In the genomic region with DNA sequence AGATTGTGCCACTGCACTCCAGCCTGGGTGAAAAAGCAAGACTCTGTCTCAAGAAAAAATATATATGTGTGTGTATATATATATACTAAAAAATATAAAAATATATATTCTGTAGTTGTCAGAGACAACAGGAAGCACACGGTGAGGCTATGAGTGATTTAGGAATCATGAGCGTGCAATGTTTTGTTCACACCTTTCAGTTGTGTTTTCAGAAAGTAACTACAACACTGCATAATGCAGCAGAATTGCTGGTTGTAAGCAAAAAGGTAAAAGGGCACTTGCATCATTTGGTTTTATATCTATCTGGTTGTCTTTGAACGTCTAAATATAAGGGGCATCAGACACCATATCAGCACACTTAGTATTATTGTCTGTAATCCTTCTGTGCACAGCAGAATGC, we compare ENCODE assay signal across 15 cellular contexts. TPM values are rescaled to one million over a fixed set of nuclear protein-coding genes. Genes with fewer than 3 reads are reported as not detected.
DNase-seq lines count a peak whose midpoint lies in the region; ATAC-seq, FAIRE-seq and TF ChIP-seq lines count a peak whose summit lies in the region.
"Had no signal": no experiment of that assay in that cellular context is flagged by ENCODE, and none has a peak within 500 bp of the region (broad histone marks: within the 10 kb centered on the region; RNA-seq: fewer than 3 reads in every experiment).

No MANE protein-coding gene starts in this region.

- 67 to 75% methylated on average over 3 of the region's 3 CpGs for WGBS in transverse colon (ENCODE audit: low coverage in 1 of 2), 2 donors

- peaks cover 5% of the 10 kb centered on the region for H3K27me3 Mint-ChIP-seq in activated CD8-positive, alpha-beta memory T cell treated with anti-CD3 and anti-CD28 coated beads, Interleukin-2, amount 10 ng/mL, durations not matched to agents 7 days and 5 days
- H3K27me3 Mint-ChIP-seq in activated CD8-positive, alpha-beta T cell treated with anti-CD3 and anti-CD28 coated beads for 36 hours, result peaks cover 1% of the 10 kb centered on the region
- no peaks in the 10 kb centered on the region for H3K27me3 Mint-ChIP-seq in effector memory CD8-positive, alpha-beta T cell
- H3K27me3 Mint-ChIP-seq in endothelial cell (ENCODE audit: unreplicated experiment), result no peaks in the 10 kb centered on the region

- POLR2A ChIA-PET in activated CD8-positive, alpha-beta T cell treated with anti-CD3 and anti-CD28 coated beads for 36 hours (lab: Charles Lee), result interaction anchor here (1.6 to 2.6 kb wide), 2 partner anchors 12 to 83 kb away, joined by 6 to 12 read pairs; partner anchors contain the start of gene CCR5

- H3K9me3 ChIP-seq in transverse colon, result no peaks in the 10 kb centered on the region
- H3K9me3 ChIP-seq: A549 had no signal

- intact Hi-C loops in activated CD8-positive, alpha-beta T cell treated with anti-CD3 and anti-CD28 coated beads for 36 hours (cut with micrococcal nuclease), result no loop called here
- intact Hi-C loops in transverse colon (cut with DNase I; ENCODE audit: low total_unique reads), result no loop called here

- peaks cover 16% of the 10 kb centered on the region for H3K36me3 Mint-ChIP-seq in activated CD8-positive, alpha-beta memory T cell treated with anti-CD3 and anti-CD28 coated beads, Interleukin-2, amount 10 ng/mL, durations not matched to agents 7 days and 5 days
- no peaks in the 10 kb centered on the region for H3K36me3 Mint-ChIP-seq in activated CD8-positive, alpha-beta T cell treated with anti-CD3 and anti-CD28 coated beads for 36 hours (ENCODE audit: low read depth)
- H3K36me3 Mint-ChIP-seq in effector memory CD8-positive, alpha-beta T cell (ENCODE audit: insufficient read depth), result peaks cover 4% of the 10 kb centered on the region
- H3K36me3 Mint-ChIP-seq in endothelial cell (ENCODE audit: low read depth, unreplicated experiment), result no peaks in the 10 kb centered on the region
- H3K36me3 Mint-ChIP-seq: CD14-positive monocyte had no signal

- H3K27ac Mint-ChIP-seq in activated CD8-positive, alpha-beta memory T cell treated with anti-CD3 and anti-CD28 coated beads, Interleukin-2, amount 10 ng/mL, durations not matched to agents 7 days and 5 days, result peak overlapping the region; percentile 91
- peak overlapping the region; percentile 44 for H3K27ac Mint-ChIP-seq in activated CD8-positive, alpha-beta T cell treated with anti-CD3 and anti-CD28 coated beads for 36 hours
- H3K27ac Mint-ChIP-seq in effector memory CD8-positive, alpha-beta T cell, result peak overlapping the region; percentile 93 to 96
- H3K27ac Mint-ChIP-seq in endothelial cell (ENCODE audit: unreplicated experiment), result no peak overlapping the region

- no peak for ATAC-seq in activated CD8-positive, alpha-beta memory T cell treated with anti-CD3 and anti-CD28 coated beads, Interleukin-2, amount 10 ng/mL, durations not matched to agents 7 days and 5 days
- ATAC-seq in activated CD8-positive, alpha-beta T cell treated with anti-CD3 and anti-CD28 coated beads for 36 hours, result peak; percentile 24
- ATAC-seq in effector memory CD8-positive, alpha-beta T cell (replicated peaks), result peak; percentile 3
- ATAC-seq in HG03196 (IDR thresholded peaks at IDR 0.05; ENCODE audit: unreplicated experiment), result no peak
- ATAC-seq: A549, GM12878, HCT116 had no signal

- no peak overlapping the region for H3K27ac ChIP-seq in transverse colon
- H3K27ac ChIP-seq: A549, GM23248, HL-60 had no signal

- no peak for TF ChIP-seq CTCF in activated CD8-positive, alpha-beta T cell treated with anti-CD3 and anti-CD28 coated beads for 36 hours (IDR thresholded peaks at IDR 0.05)
- no peak for TF ChIP-seq CTCF in transverse colon (IDR thresholded peaks at IDR 0.05)
- TF ChIP-seq CTCF in endothelial cell (IDR thresholded peaks at IDR 0.05; ENCODE audit: unreplicated experiment), result no peak

- no peaks in the 10 kb centered on the region for H3K27me3 ChIP-seq in transverse colon

- H3K4me3 ChIP-seq in transverse colon, result no peak overlapping the region
- H3K4me3 ChIP-seq: A549, GM12878, GM23248 had no signal

- in situ Hi-C loops in transverse colon (cut with MboI; ENCODE audit: low pct_ligation_motif_present in 1 of 4, low pct_unique_long_range_greater_than_20kb in 1 of 4, low sequenced_read_pairs in 3 of 4), result loop anchor here in 1 of 4 donors (10.0 kb wide), 1 partner anchor 78 kb away; no protein-coding TSS in a partner anchor

- peaks cover 89% of the 10 kb centered on the region for H3K4me1 Mint-ChIP-seq in activated CD8-positive, alpha-beta memory T cell treated with anti-CD3 and anti-CD28 coated beads, Interleukin-2, amount 10 ng/mL, durations not matched to agents 7 days and 5 days
- peaks cover 60% of the 10 kb centered on the region for H3K4me1 Mint-ChIP-seq in activated CD8-positive, alpha-beta T cell treated with anti-CD3 and anti-CD28 coated beads for 36 hours (ENCODE audit: low read depth)
- H3K4me1 Mint-ChIP-seq in effector memory CD8-positive, alpha-beta T cell (ENCODE audit: low read depth in 2 of 2), result peaks cover 63 to 83% of the 10 kb centered on the region in 2 donors
- H3K4me1 Mint-ChIP-seq in endothelial cell (ENCODE audit: unreplicated experiment), result no peaks in the 10 kb centered on the region

- H3K4me1 ChIP-seq in transverse colon, result no peaks in the 10 kb centered on the region
- H3K4me1 ChIP-seq: A549 had no signal

- H3K36me3 ChIP-seq in transverse colon, result no peaks in the 10 kb centered on the region

- CTCF ChIA-PET in activated CD8-positive, alpha-beta memory T cell treated with anti-CD3 and anti-CD28 coated beads, Interleukin-2, amount 10 ng/mL, durations not matched to agents 7 days and 5 days (lab: Charles Lee), result interaction anchor here (1.3 to 4.1 kb wide), 5 partner anchors 10 to 82 kb away, joined by 3 to 30 read pairs (median 4); no protein-coding TSS in a partner anchor
- CTCF ChIA-PET in activated CD8-positive, alpha-beta T cell treated with anti-CD3 and anti-CD28 coated beads for 36 hours (lab: Charles Lee), result interaction anchor here (1.2 kb wide), 1 partner anchor 10 kb away, joined by 6 read pairs; no protein-coding TSS in a partner anchor

- TF ChIP-seq EP300 in transverse colon (IDR thresholded peaks at IDR 0.05; ENCODE audit: low read depth), result no peak

- DNase-seq in activated CD8-positive, alpha-beta memory T cell treated with anti-CD3 and anti-CD28 coated beads, Interleukin-2, amount 10 ng/mL, durations not matched to agents 7 days and 5 days, result no peak
- no peak for DNase-seq in activated CD8-positive, alpha-beta memory T cell treated with anti-CD3 and anti-CD28 coated beads, Interleukin-2, amount 50 U/mL, for 48 hours
- DNase-seq in GM19239 (ENCODE audit: insufficient read length, low spot score) (no peak), transverse colon (no peak), endothelial cell (ENCODE audit: low spot score) (no peak)
- DNase-seq in activated CD8-positive, alpha-beta T cell treated with anti-CD3 and anti-CD28 coated beads for 36 hours, result no peak
- DNase-seq in effector memory CD8-positive, alpha-beta T cell, result no peak
- DNase-seq: GM23248 had no signal

- no peak overlapping the region for H3K4me3 Mint-ChIP-seq in activated CD8-positive, alpha-beta memory T cell treated with anti-CD3 and anti-CD28 coated beads, Interleukin-2, amount 10 ng/mL, durations not matched to agents 7 days and 5 days
- no peak overlapping the region for H3K4me3 Mint-ChIP-seq in activated CD8-positive, alpha-beta T cell treated with anti-CD3 and anti-CD28 coated beads for 36 hours
- peak overlapping the region; percentile 25 to 56 for H3K4me3 Mint-ChIP-seq in effector memory CD8-positive, alpha-beta T cell
- no peak overlapping the region for H3K4me3 Mint-ChIP-seq in endothelial cell (ENCODE audit: unreplicated experiment)
- H3K4me3 Mint-ChIP-seq: CD14-positive monocyte had no signal

- H3K9me3 Mint-ChIP-seq in activated CD8-positive, alpha-beta memory T cell treated with anti-CD3 and anti-CD28 coated beads, Interleukin-2, amount 10 ng/mL, durations not matched to agents 7 days and 5 days (ENCODE audit: low read depth), result no peaks in the 10 kb centered on the region
- peaks cover 2% of the 10 kb centered on the region for H3K9me3 Mint-ChIP-seq in activated CD8-positive, alpha-beta T cell treated with anti-CD3 and anti-CD28 coated beads for 36 hours
- no peaks in the 10 kb centered on the region for H3K9me3 Mint-ChIP-seq in effector memory CD8-positive, alpha-beta T cell
- H3K9me3 Mint-ChIP-seq in endothelial cell (ENCODE audit: unreplicated experiment), result no peaks in the 10 kb centered on the region

- FAIRE-seq in GM19239 (lab: Jason Lieb, UNC), result peak; percentile 28
- FAIRE-seq: A549, H54 had no signal

- TF ChIP-seq POLR2A in transverse colon (IDR thresholded peaks at IDR 0.05), result no peak

RNA-seq across cellular contexts. Expression of gene CCR3, which starts 44.7 kb away (rescaled TPM):
- total RNA-seq in activated CD8-positive, alpha-beta memory T cell treated with anti-CD3 and anti-CD28 coated beads, Interleukin-2, amount 10 ng/mL, durations not matched to agents 7 days and 5 days, result 1 to 10 TPM; 1.4 to 2.0 TPM
- not detected for total RNA-seq in activated CD8-positive, alpha-beta T cell treated with anti-CD3 and anti-CD28 coated beads for 36 hours
- total RNA-seq in transverse colon (not detected), endothelial cell (ENCODE audit: unreplicated experiment) (not detected)
- total RNA-seq: GM23248 had no signal

Comparison
In these comparisons a context has a peak if more than half of its experiments do, and no peak if none do; other contexts are left out.
1. ATAC-seq: peak in activated CD8-positive, alpha-beta T cell treated with anti-CD3 and anti-CD28 coated beads for 36 hours (single experiment) and effector memory CD8-positive, alpha-beta T cell (single experiment); none in activated CD8-positive, alpha-beta memory T cell treated with anti-CD3 and anti-CD28 coated beads, Interleukin-2, amount 10 ng/mL, durations not matched to agents 7 days and 5 days (single experiment) and HG03196 (single experiment).
2. H3K4me3 Mint-ChIP-seq: peak in effector memory CD8-positive, alpha-beta T cell (2 of 2); none in activated CD8-positive, alpha-beta memory T cell treated with anti-CD3 and anti-CD28 coated beads, Interleukin-2, amount 10 ng/mL, durations not matched to agents 7 days and 5 days (single experiment), activated CD8-positive, alpha-beta T cell treated with anti-CD3 and anti-CD28 coated beads for 36 hours (single experiment) and endothelial cell (single experiment).